ENCODE assay signal across 1 cellular context in the genomic region with DNA sequence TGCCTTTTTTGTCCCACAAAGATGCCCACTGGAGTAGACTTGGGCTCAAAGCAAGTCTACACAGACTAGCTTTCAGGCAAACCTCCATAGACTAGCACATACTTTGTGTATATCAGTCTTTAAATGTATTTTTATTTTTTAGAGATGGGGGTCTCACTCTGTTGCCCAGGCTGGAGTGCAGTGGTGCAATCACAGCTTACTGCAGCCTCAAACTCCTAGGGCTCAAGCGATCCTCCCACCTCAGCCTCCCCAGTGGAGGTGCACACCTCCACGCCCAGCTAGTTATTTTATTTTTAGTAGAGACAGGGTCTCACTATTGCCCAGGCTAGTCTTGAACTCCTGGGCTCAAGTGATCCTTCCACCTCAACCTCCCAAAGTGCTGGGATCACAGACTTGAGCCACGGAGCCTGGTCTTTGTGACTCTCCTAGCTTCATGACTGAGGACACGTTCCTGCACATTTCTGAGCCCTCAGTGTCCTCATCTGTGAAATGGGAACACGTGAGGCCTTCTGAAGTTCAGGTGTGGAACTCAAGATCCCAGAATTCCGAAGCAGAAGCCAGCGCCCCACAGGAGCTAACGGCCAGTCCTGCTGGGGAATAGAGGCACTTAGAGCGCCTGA.
TF ChIP-seq lines count a peak whose summit lies in the region.

No MANE protein-coding gene starts in this region.

TF ChIP-seq in GM12878, 131 proteins besides CTCF, POLR2A, EP300 and RAD21:
- TF ChIP-seq BCL11A (IDR thresholded peaks at IDR 0.05; ENCODE audit: low read depth, low read length) (no peak), ZZZ3 (IDR thresholded peaks at IDR 0.05; ENCODE audit: control insufficient read depth, insufficient read length, low read depth) (no peak), CBX3 (IDR thresholded peaks at IDR 0.05; ENCODE audit: borderline replicate concordance, low read depth) (no peak), FOXK2 (IDR thresholded peaks at IDR 0.05) (no peak), ZNF622 (IDR thresholded peaks at IDR 0.05) (no peak), EGR1 (IDR thresholded peaks at IDR 0.05; ENCODE audit: borderline replicate concordance in 1 of 2, low read depth in 2 of 2, low read length in 2 of 2) (no peak), ZNF207 (IDR thresholded peaks at IDR 0.05; ENCODE audit: borderline replicate concordance) (no peak), RELA (IDR thresholded peaks at IDR 0.05; ENCODE audit: borderline replicate concordance, partially characterized antibody) (no peak), IRF4 (IDR thresholded peaks at IDR 0.05; ENCODE audit: low read depth, low read length) (no peak), ZNF217 (IDR thresholded peaks at IDR 0.05) (no peak), NR2C2 (IDR thresholded peaks at IDR 0.05; ENCODE audit: borderline replicate concordance, control insufficient read depth, insufficient read length, low read depth) (no peak), HDAC6 (IDR thresholded peaks at IDR 0.05; ENCODE audit: unreplicated experiment) (no peak), EED (IDR thresholded peaks at IDR 0.05; ENCODE audit: low read depth) (no peak), KLF5 (IDR thresholded peaks at IDR 0.05; ENCODE audit: partially characterized antibody) (no peak), TCF7 (IDR thresholded peaks at IDR 0.05; ENCODE audit: borderline replicate concordance) (no peak), ZNF24 (IDR thresholded peaks at IDR 0.05) (no peak)
- TF ChIP-seq, protein P1, sequence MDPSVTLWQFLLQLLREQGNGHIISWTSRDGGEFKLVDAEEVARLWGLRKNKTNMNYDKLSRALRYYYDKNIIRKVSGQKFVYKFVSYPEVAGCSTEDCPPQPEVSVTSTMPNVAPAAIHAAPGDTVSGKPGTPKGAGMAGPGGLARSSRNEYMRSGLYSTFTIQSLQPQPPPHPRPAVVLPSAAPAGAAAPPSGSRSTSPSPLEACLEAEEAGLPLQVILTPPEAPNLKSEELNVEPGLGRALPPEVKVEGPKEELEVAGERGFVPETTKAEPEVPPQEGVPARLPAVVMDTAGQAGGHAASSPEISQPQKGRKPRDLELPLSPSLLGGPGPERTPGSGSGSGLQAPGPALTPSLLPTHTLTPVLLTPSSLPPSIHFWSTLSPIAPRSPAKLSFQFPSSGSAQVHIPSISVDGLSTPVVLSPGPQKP (IDR thresholded peaks at IDR 0.05; ENCODE audit: low read depth, low read length), result no peak
- TF ChIP-seq, protein P2, sequence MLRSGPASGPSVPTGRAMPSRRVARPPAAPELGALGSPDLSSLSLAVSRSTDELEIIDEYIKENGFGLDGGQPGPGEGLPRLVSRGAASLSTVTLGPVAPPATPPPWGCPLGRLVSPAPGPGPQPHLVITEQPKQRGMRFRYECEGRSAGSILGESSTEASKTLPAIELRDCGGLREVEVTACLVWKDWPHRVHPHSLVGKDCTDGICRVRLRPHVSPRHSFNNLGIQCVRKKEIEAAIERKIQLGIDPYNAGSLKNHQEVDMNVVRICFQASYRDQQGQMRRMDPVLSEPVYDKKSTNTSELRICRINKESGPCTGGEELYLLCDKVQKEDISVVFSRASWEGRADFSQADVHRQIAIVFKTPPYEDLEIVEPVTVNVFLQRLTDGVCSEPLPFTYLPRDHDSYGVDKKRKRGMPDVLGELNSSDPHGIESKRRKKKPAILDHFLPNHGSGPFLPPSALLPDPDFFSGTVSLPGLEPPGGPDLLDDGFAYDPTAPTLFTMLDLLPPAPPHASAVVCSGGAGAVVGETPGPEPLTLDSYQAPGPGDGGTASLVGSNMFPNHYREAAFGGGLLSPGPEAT (IDR thresholded peaks at IDR 0.05; ENCODE audit: low read depth), result no peak
- TF ChIP-seq, protein P3, sequence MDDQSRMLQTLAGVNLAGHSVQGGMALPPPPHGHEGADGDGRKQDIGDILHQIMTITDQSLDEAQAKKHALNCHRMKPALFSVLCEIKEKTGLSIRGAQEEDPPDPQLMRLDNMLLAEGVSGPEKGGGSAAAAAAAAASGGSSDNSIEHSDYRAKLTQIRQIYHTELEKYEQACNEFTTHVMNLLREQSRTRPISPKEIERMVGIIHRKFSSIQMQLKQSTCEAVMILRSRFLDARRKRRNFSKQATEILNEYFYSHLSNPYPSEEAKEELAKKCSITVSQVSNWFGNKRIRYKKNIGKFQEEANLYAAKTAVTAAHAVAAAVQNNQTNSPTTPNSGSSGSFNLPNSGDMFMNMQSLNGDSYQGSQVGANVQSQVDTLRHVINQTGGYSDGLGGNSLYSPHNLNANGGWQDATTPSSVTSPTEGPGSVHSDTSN (IDR thresholded peaks at IDR 0.05; ENCODE audit: insufficient replicate concordance, low read depth, low read length), result no peak
- TF ChIP-seq, protein P4, sequence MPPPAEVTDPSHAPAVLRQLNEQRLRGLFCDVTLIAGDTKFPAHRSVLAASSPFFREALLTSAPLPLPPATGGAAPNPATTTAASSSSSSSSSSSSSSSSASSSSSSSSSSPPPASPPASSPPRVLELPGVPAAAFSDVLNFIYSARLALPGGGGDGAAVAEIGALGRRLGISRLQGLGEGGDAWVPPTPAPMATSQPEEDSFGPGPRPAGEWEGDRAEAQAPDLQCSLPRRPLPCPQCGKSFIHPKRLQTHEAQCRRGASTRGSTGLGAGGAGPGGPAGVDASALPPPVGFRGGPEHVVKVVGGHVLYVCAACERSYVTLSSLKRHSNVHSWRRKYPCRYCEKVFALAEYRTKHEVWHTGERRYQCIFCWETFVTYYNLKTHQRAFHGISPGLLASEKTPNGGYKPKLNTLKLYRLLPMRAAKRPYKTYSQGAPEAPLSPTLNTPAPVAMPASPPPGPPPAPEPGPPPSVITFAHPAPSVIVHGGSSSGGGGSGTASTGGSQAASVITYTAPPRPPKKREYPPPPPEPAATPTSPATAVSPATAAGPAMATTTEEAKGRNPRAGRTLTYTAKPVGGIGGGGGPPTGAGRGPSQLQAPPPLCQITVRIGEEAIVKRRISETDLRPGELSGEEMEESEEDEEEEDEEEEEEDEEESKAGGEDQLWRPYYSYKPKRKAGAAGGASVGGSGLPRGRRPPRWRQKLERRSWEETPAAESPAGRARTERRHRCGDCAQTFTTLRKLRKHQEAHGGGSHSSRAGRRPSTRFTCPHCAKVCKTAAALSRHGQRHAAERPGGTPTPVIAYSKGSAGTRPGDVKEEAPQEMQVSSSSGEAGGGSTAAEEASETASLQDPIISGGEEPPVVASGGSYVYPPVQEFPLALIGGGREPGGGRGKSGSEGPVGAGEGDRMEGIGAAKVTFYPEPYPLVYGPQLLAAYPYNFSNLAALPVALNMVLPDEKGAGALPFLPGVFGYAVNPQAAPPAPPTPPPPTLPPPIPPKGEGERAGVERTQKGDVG (CRISPR knock-in tag; IDR thresholded peaks at IDR 0.05), result no peak
